In genomic region chr6:137488736-137489409, GRCh38 we compare ENCODE assay signal across 1 cellular context.
TF ChIP-seq lines count a peak whose summit lies in the region.

No MANE protein-coding gene starts in this region.

TF ChIP-seq in SK-N-SH, 30 proteins besides CTCF, POLR2A, EP300 and RAD21 (continued from another document):
- TF ChIP-seq REST (IDR thresholded peaks at IDR 0.05; ENCODE audit: low read depth, low read length) (no peak), GATA2 (CRISPR knock-in tag; IDR thresholded peaks at IDR 0.05) (no peak), USF2 (IDR thresholded peaks at IDR 0.05; ENCODE audit: borderline replicate concordance, low read depth, low read length) (no peak), SMC3 (IDR thresholded peaks at IDR 0.05; ENCODE audit: low read depth, low read length) (no peak)
